1 cellular context compared by ENCODE assay signal in genomic region chr7:94450044-94450697, GRCh38.
TF ChIP-seq lines count a peak whose summit lies in the region.

No MANE protein-coding gene starts in this region.

TF ChIP-seq in GM23338, 12 proteins besides CTCF, POLR2A, EP300 and RAD21 (continued from another document):
- TF ChIP-seq, protein P1, sequence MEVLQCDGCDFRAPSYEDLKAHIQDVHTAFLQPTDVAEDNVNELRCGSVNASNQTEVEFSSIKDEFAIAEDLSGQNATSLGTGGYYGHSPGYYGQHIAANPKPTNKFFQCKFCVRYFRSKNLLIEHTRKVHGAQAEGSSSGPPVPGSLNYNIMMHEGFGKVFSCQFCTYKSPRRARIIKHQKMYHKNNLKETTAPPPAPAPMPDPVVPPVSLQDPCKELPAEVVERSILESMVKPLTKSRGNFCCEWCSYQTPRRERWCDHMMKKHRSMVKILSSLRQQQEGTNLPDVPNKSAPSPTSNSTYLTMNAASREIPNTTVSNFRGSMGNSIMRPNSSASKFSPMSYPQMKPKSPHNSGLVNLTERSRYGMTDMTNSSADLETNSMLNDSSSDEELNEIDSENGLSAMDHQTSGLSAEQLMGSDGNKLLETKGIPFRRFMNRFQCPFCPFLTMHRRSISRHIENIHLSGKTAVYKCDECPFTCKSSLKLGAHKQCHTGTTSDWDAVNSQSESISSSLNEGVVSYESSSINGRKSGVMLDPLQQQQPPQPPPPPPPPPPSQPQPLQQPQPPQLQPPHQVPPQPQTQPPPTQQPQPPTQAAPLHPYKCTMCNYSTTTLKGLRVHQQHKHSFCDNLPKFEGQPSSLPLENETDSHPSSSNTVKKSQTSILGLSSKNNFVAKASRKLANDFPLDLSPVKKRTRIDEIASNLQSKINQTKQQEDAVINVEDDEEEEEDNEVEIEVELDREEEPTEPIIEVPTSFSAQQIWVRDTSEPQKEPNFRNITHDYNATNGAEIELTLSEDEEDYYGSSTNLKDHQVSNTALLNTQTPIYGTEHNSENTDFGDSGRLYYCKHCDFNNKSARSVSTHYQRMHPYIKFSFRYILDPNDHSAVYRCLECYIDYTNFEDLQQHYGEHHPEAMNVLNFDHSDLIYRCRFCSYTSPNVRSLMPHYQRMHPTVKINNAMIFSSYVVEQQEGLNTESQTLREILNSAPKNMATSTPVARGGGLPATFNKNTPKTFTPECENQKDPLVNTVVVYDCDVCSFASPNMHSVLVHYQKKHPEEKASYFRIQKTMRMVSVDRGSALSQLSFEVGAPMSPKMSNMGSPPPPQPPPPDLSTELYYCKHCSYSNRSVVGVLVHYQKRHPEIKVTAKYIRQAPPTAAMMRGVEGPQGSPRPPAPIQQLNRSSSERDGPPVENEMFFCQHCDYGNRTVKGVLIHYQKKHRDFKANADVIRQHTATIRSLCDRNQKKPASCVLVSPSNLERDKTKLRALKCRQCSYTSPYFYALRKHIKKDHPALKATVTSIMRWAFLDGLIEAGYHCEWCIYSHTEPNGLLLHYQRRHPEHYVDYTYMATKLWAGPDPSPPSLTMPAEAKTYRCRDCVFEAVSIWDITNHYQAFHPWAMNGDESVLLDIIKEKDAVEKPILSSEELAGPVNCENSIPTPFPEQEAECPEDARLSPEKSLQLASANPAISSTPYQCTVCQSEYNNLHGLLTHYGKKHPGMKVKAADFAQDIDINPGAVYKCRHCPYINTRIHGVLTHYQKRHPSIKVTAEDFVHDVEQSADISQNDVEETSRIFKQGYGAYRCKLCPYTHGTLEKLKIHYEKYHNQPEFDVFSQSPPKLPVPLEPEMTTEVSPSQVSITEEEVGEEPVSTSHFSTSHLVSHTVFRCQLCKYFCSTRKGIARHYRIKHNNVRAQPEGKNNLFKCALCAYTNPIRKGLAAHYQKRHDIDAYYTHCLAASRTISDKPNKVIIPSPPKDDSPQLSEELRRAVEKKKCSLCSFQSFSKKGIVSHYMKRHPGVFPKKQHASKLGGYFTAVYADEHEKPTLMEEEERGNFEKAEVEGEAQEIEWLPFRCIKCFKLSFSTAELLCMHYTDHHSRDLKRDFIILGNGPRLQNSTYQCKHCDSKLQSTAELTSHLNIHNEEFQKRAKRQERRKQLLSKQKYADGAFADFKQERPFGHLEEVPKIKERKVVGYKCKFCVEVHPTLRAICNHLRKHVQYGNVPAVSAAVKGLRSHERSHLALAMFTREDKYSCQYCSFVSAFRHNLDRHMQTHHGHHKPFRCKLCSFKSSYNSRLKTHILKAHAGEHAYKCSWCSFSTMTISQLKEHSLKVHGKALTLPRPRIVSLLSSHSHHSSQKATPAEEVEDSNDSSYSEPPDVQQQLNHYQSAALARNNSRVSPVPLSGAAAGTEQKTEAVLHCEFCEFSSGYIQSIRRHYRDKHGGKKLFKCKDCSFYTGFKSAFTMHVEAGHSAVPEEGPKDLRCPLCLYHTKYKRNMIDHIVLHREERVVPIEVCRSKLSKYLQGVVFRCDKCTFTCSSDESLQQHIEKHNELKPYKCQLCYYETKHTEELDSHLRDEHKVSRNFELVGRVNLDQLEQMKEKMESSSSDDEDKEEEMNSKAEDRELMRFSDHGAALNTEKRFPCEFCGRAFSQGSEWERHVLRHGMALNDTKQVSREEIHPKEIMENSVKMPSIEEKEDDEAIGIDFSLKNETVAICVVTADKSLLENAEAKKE (CRISPR knock-in tag; IDR thresholded peaks at IDR 0.05) = no peak
- TF ChIP-seq JUNB (IDR thresholded peaks at IDR 0.05; ENCODE audit: unreplicated experiment) = no peak
- no peak for TF ChIP-seq ZNF331 (CRISPR knock-in tag; IDR thresholded peaks at IDR 0.05; ENCODE audit: low read depth)
TF ChIP-seq in GM23338: peak in this region for 0.
